8 cellular contexts compared by ENCODE assay signal in the genomic region with DNA sequence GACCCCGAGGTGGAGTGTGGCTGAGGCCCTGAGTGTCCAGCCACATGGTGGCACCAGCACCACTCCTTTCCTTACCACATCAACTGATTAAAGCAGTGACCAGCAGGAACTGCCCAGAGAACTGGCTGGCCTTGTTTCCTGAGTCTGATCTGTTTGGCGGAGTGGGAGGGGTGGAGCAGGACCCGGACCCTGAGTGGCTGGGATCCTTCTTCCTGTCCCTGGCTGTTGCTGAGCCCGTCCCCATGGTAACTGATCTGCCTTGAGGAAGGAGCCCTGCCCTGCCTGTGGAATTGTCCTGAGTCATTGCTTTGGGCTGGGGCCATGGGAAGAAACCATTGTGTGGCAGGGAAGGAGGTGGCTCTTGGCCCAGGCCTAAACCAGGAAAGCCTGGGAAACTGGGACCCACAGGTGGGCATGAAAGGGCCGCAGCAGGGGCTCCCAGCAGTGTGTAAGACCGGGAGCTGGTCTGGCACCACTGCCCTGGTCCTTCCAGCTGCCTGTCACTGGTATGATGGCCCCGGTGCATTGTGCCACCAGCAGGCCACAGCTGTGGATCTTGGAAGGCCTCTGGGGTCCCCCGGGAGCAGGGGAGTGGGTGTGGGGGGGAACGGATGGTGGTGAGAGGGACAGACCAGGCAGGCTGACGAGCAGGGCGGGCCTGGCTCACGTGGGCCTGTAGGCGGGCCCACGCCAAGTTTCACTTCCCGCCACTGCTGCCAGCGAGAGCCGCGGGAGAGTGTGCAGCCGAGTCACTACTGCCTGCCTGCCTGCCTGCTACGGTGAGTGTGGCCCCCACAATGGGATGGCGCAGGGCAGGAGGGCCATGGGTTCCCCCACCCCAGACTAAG. TPM values are rescaled to one million over a fixed set of nuclear protein-coding genes. Genes with fewer than 3 reads are reported as not detected.
DNase-seq lines count a peak whose midpoint lies in the region; ATAC-seq and TF ChIP-seq lines count a peak whose summit lies in the region.

No MANE protein-coding gene starts in this region.

- DNase-seq in AG20443 (ENCODE audit: low spot score): peak; percentile 99
- DNase-seq in NCI-H69 (lab: John Stamatoyannopoulos, UW): peak; percentile 81
- peak; percentile 81 to 84 for DNase-seq in activated CD4-positive, alpha-beta T cell treated with anti-CD3 and anti-CD28 coated beads, Interleukin-2, amount 50 U/mL, for 48 hours
- DNase-seq in dorsolateral prefrontal cortex: peak; percentile 83 to 99 (median 96)
- DNase-seq in stimulated activated CD4-positive, alpha-beta T cell treated with anti-CD3 and anti-CD28 coated beads, Interleukin-4, amount 100 ng/mL, for 1 hour: peak; percentile 81

- peaks cover 15 to 58% (median 46%) of the 10 kb centered on the region in 4 donors for H3K4me1 ChIP-seq in liver (ENCODE audit: control insufficient read depth in 4 of 4, insufficient read depth in 4 of 4, low read length in 3 of 4)

- TF ChIP-seq CTCF in dorsolateral prefrontal cortex (IDR thresholded peaks at IDR 0.05 in 54 of 56, conservative IDR thresholded peaks at IDR 0.05 in 2 of 56; ENCODE audit: low read depth in 1 of 56, partially characterized antibody in 56 of 56) (peak; percentile 14 to 97 (median 92)), liver (IDR thresholded peaks at IDR 0.05; ENCODE audit: low read depth, low read length, missing input control) (peak; percentile 71)

- peaks cover 0 to 11% (median 7%) of the 10 kb centered on the region in 4 donors for H3K36me3 ChIP-seq in liver (ENCODE audit: control insufficient read depth in 4 of 4, insufficient read depth in 3 of 4, low read depth in 1 of 4, low read length in 3 of 4)

- ATAC-seq in HG03175 (IDR thresholded peaks at IDR 0.05; ENCODE audit: unreplicated experiment): peak; percentile 87

- no peaks in the 10 kb centered on the region for H3K9me3 ChIP-seq in liver (ENCODE audit: control insufficient read depth in 4 of 4, low read length in 3 of 4)

- in situ Hi-C loops in GM18951 (cut with MboI; ENCODE audit: low sequenced_read_pairs, unreplicated experiment): no loop called here

- H3K4me3 ChIP-seq in dorsolateral prefrontal cortex: peak overlapping the region; percentile 47 to 83 (median 69)
- peak overlapping the region; percentile 49 to 59 (median 50) for H3K4me3 ChIP-seq in liver (ENCODE audit: low read depth in 1 of 3, low read length in 3 of 3)

- TF ChIP-seq POLR2A in GM18951 (IDR thresholded peaks at IDR 0.05; ENCODE audit: extremely low read depth, insufficient read depth, insufficient read length): peak; percentile 98

- intact Hi-C loops in dorsolateral prefrontal cortex (cut with DNase I): loop anchor here (1.0 to 5.0 kb wide), 2 partner anchors 83 to 142 kb away; partner anchors contain the start of gene UQCRC1 (in 1 of the 2)

- WGBS in liver: 19% methylated on average over 21 of the region's 21 CpGs

- H3K27me3 ChIP-seq in dorsolateral prefrontal cortex (no peaks in the 10 kb centered on the region), liver (ENCODE audit: control insufficient read depth in 4 of 4, insufficient read depth in 4 of 4, low read length in 3 of 4) (no peaks in the 10 kb centered on the region)

- TF ChIP-seq RAD21 in liver (IDR thresholded peaks at IDR 0.05): peak; percentile 96 to 98

- H3K9ac ChIP-seq in liver (ENCODE audit: low read depth in 1 of 2, low read length in 2 of 2): peak overlapping the region; percentile 65 to 72

- H3K27ac ChIP-seq in dorsolateral prefrontal cortex (peak overlapping the region; percentile 93 to 100 (median 99)), liver (ENCODE audit: low read depth in 1 of 2, low read length in 2 of 2) (peak overlapping the region; percentile 92 to 95)

TF ChIP-seq in liver, 16 proteins besides CTCF, POLR2A, EP300 and RAD21:
- peak; percentile 72 for TF ChIP-seq SP1 (IDR thresholded peaks at IDR 0.05)
- no peak for TF ChIP-seq EGR1 (IDR thresholded peaks at IDR 0.05; ENCODE audit: low read depth in 2 of 2)
- TF ChIP-seq FOXA2 (IDR thresholded peaks at IDR 0.05): no peak
- TF ChIP-seq ATF3 (IDR thresholded peaks at IDR 0.05): no peak
- peak; percentile 19 for TF ChIP-seq REST (IDR thresholded peaks at IDR 0.05)
- TF ChIP-seq TAF1 (conservative IDR thresholded peaks at IDR 0.05): no peak
- no peak for TF ChIP-seq HNF4G (IDR thresholded peaks at IDR 0.05)
- peak; percentile 63 to 81 for TF ChIP-seq JUND (IDR thresholded peaks at IDR 0.05)
- TF ChIP-seq RXRA (IDR thresholded peaks at IDR 0.05): peak; percentile 54 to 59
- peak in 1 of 2 donors; percentile 45 for TF ChIP-seq HNF4A (conservative IDR thresholded peaks at IDR 0.05)
- no peak for TF ChIP-seq MAX (IDR thresholded peaks at IDR 0.05)
- TF ChIP-seq, protein P1, sequence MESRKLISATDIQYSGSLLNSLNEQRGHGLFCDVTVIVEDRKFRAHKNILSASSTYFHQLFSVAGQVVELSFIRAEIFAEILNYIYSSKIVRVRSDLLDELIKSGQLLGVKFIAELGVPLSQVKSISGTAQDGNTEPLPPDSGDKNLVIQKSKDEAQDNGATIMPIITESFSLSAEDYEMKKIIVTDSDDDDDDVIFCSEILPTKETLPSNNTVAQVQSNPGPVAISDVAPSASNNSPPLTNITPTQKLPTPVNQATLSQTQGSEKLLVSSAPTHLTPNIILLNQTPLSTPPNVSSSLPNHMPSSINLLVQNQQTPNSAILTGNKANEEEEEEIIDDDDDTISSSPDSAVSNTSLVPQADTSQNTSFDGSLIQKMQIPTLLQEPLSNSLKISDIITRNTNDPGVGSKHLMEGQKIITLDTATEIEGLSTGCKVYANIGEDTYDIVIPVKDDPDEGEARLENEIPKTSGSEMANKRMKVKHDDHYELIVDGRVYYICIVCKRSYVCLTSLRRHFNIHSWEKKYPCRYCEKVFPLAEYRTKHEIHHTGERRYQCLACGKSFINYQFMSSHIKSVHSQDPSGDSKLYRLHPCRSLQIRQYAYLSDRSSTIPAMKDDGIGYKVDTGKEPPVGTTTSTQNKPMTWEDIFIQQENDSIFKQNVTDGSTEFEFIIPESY (IDR thresholded peaks at IDR 0.05): no peak
- TF ChIP-seq GABPA (IDR thresholded peaks at IDR 0.05 in 1 of 2, conservative IDR thresholded peaks at IDR 0.05 in 1 of 2): peak in 1 of 2 donors; percentile 75
- peak; percentile 82 for TF ChIP-seq NR2F2 (IDR thresholded peaks at IDR 0.05)
- peak; percentile 71 for TF ChIP-seq YY1 (IDR thresholded peaks at IDR 0.05)
- no peak for TF ChIP-seq FOXA1 (IDR thresholded peaks at IDR 0.05)

RNA-seq across cellular contexts. Expression of gene ATRIP, which starts 19.2 kb away (rescaled TPM):
- 10 to 100 TPM in 5 of 120 experiments, 1 to 10 TPM in 115; 3.5 to 10.4 (median 6.0) TPM for total RNA-seq in dorsolateral prefrontal cortex
- total RNA-seq in liver: 1 to 10 TPM; 3.3 to 4.6 TPM
- polyA plus RNA-seq in liver: 1 to 10 TPM; 1.7 to 2.5 TPM

RNA-seq across cellular contexts. Expression of gene TMA7, which starts 25.7 kb away (rescaled TPM):
- total RNA-seq in dorsolateral prefrontal cortex (100 to 1,000 TPM; 127 to 251 (median 193) TPM), liver (10 to 100 TPM; 75.2 to 92.0 TPM)
- 100 to 1,000 TPM; 134 to 241 TPM for polyA plus RNA-seq in liver

RNA-seq across cellular contexts. Expression of gene CCDC51, which starts 25.8 kb away (rescaled TPM):
- total RNA-seq in dorsolateral prefrontal cortex (10 to 100 TPM in 60 of 120 experiments, 1 to 10 TPM in 60; 5.5 to 17.7 (median 10.0) TPM), liver (10 to 100 TPM in 1 of 2 donors, 1 to 10 TPM in 1; 7.9 to 12.7 TPM)
- polyA plus RNA-seq in liver: 10 to 100 TPM in 1 of 2 donors, 1 to 10 TPM in 1; 9.2 to 13.7 TPM

RNA-seq across cellular contexts. Expression of gene PLXNB1, which starts 35.9 kb away (rescaled TPM):
- total RNA-seq in dorsolateral prefrontal cortex: 100 to 1,000 TPM in 116 of 120 experiments, 10 to 100 TPM in 4; 88.5 to 492 (median 177) TPM
- 100 to 1,000 TPM in 1 of 2 donors, 10 to 100 TPM in 1; 90.0 to 204 TPM for total RNA-seq in liver
- polyA plus RNA-seq in liver: 10 to 100 TPM; 38.1 to 55.7 TPM

RNA-seq across cellular contexts. Expression of gene SHISA5, which starts 38.2 kb away (rescaled TPM):
- total RNA-seq in dorsolateral prefrontal cortex: 100 to 1,000 TPM in 56 of 120 experiments, 10 to 100 TPM in 64; 71.6 to 162 (median 99.2) TPM
- 10 to 100 TPM; 40.7 to 50.3 TPM for total RNA-seq in liver
- 100 to 1,000 TPM; 101 to 104 TPM for polyA plus RNA-seq in liver

Comparison
In these comparisons a context has a peak if more than half of its experiments do, and no peak if none do; other contexts are left out.
1. Peak in every context shown above with its lines: DNase-seq, ATAC-seq, H3K4me3 ChIP-seq and H3K27ac ChIP-seq.